In genomic region chr7:130927564-130927963, GRCh38 we compare ENCODE assay signal across 13 cellular contexts.
DNase-seq lines count a peak whose midpoint lies in the region; ATAC-seq, FAIRE-seq and TF ChIP-seq lines count a peak whose summit lies in the region.
"Had no signal": no experiment of that assay in that cellular context is flagged by ENCODE, and none has a peak within 500 bp of the region (broad histone marks: within the 10 kb centered on the region; RNA-seq: fewer than 3 reads in every experiment).

No MANE protein-coding gene starts in this region.

- H3K36me3 ChIP-seq in A673 (ENCODE audit: insufficient read depth, low read length, poor library complexity, severe bottlenecking), result peaks cover 21% of the 10 kb centered on the region
- H3K36me3 ChIP-seq: right lobe of liver had no signal

- H3K4me1 Mint-ChIP-seq in Calu3 (ENCODE audit: low read depth, unreplicated experiment) (peaks cover 73% of the 10 kb centered on the region), natural killer cell (peaks cover 56 to 65% of the 10 kb centered on the region in 2 donors)
- peaks cover 81% of the 10 kb centered on the region for H3K4me1 Mint-ChIP-seq in activated naive CD8-positive, alpha-beta T cell treated with anti-CD3 and anti-CD28 coated beads for 36 hours

- H3K27me3 Mint-ChIP-seq in Calu3 (ENCODE audit: unreplicated experiment) (no peaks in the 10 kb centered on the region), natural killer cell (ENCODE audit: low read depth in 2 of 2) (no peaks in the 10 kb centered on the region)
- no peaks in the 10 kb centered on the region for H3K27me3 Mint-ChIP-seq in activated naive CD8-positive, alpha-beta T cell treated with anti-CD3 and anti-CD28 coated beads for 36 hours
- H3K27me3 Mint-ChIP-seq: brain had no signal

- intact Hi-C loops in A673 (cut with micrococcal nuclease; ENCODE audit: unreplicated experiment), result no loop called here
- intact Hi-C loops in Calu3 (cut with micrococcal nuclease; ENCODE audit: unreplicated experiment), result loop anchor here (2.0 kb wide), 1 partner anchor 15 kb away; no protein-coding TSS in a partner anchor
- intact Hi-C loops in natural killer cell (cut with micrococcal nuclease), result loop anchor here (2.0 kb wide), 1 partner anchor 15 kb away; no protein-coding TSS in a partner anchor

- peaks cover 59% of the 10 kb centered on the region for H3K36me3 Mint-ChIP-seq in Calu3 (ENCODE audit: insufficient read depth, unreplicated experiment)
- H3K36me3 Mint-ChIP-seq in activated naive CD8-positive, alpha-beta T cell treated with anti-CD3 and anti-CD28 coated beads for 36 hours, result peaks cover 65% of the 10 kb centered on the region
- no peaks in the 10 kb centered on the region for H3K36me3 Mint-ChIP-seq in natural killer cell
- H3K36me3 Mint-ChIP-seq: brain had no signal

- H3K4me3 ChIP-seq in A673 (ENCODE audit: low read depth, low read length, poor library complexity, severe bottlenecking), result no peak overlapping the region
- H3K4me3 ChIP-seq: right lobe of liver had no signal

- TF ChIP-seq CTCF in A673 (conservative IDR thresholded peaks at IDR 0.05; ENCODE audit: low read depth, low read length) (no peak), Calu3 (IDR thresholded peaks at IDR 0.05; ENCODE audit: unreplicated experiment) (no peak), natural killer cell (IDR thresholded peaks at IDR 0.05) (no peak), D721Med (IDR thresholded peaks at IDR 0.05; ENCODE audit: insufficient read depth, missing control alignments) (no peak)

- no peaks in the 10 kb centered on the region for H3K27me3 ChIP-seq in A673 (replicated peaks; ENCODE audit: insufficient read depth, low read depth, low read length, poor library complexity)
- H3K27me3 ChIP-seq: right lobe of liver had no signal

- peaks cover 86% of the 10 kb centered on the region for H3K4me1 ChIP-seq in A673 (ENCODE audit: insufficient read depth, low read length, poor library complexity, severe bottlenecking)

- no peaks in the 10 kb centered on the region for H3K9me3 ChIP-seq in A673 (ENCODE audit: low read depth, low read length, poor library complexity, severe bottlenecking)
- H3K9me3 ChIP-seq: right lobe of liver had no signal

- POLR2A ChIA-PET in A673 (lab: Charles Lee; ENCODE audit: low non-redundant PET), result no interaction called here

- FAIRE-seq in D721Med (lab: Jason Lieb, UNC), result no peak

- H3K27ac Mint-ChIP-seq in Calu3 (ENCODE audit: unreplicated experiment) (peak overlapping the region; percentile 85), natural killer cell (peak overlapping the region; percentile 8 to 94)
- H3K27ac Mint-ChIP-seq in activated naive CD8-positive, alpha-beta T cell treated with anti-CD3 and anti-CD28 coated beads for 36 hours, result peak overlapping the region; percentile 86

- H3K9me3 Mint-ChIP-seq in Calu3 (ENCODE audit: low read depth, unreplicated experiment) (no peaks in the 10 kb centered on the region), natural killer cell (no peaks in the 10 kb centered on the region)
- no peaks in the 10 kb centered on the region for H3K9me3 Mint-ChIP-seq in activated naive CD8-positive, alpha-beta T cell treated with anti-CD3 and anti-CD28 coated beads for 36 hours
- H3K9me3 Mint-ChIP-seq: brain had no signal

- BruUV-seq in A673 (replicated peaks; lab: Mats Ljungman, UMichigan) (no TSS peak), Calu3 (replicated peaks; lab: Mats Ljungman, UMichigan) (no TSS peak)

- ATAC-seq in natural killer cell (no peak), HG03439 (IDR thresholded peaks at IDR 0.05; ENCODE audit: unreplicated experiment) (no peak)
- ATAC-seq: right lobe of liver had no signal

- H3K27ac ChIP-seq in A673 (ENCODE audit: low read depth, low read length, poor library complexity, severe bottlenecking), result peak overlapping the region; percentile 58
- H3K27ac ChIP-seq: right lobe of liver had no signal

- CTCF ChIA-PET in A673 (lab: Charles Lee) (no interaction called here), Calu3 (lab: Charles Lee) (no interaction called here)

- no peak for DNase-seq in A673 (ENCODE audit: low spot score)
- no peak for DNase-seq in Calu3
- no peak for DNase-seq in activated naive CD8-positive, alpha-beta T cell treated with anti-CD3 and anti-CD28 coated beads for 36 hours
- no peak for DNase-seq in natural killer cell
- DNase-seq in NCI-H1694 treated with DMSO at 0.1 percent for 48 hours (lab: John Stamatoyannopoulos, UW), result no peak
- no peak for DNase-seq in D721Med (ENCODE audit: insufficient read length, low spot score)
- no peak for DNase-seq in NCI-H510A (lab: John Stamatoyannopoulos, UW)
- DNase-seq: AML-193, DND-41, NCI-H2081, right lobe of liver had no signal

- peak overlapping the region; percentile 52 for H3K4me3 Mint-ChIP-seq in Calu3 (ENCODE audit: low read depth, unreplicated experiment)
- H3K4me3 Mint-ChIP-seq in activated naive CD8-positive, alpha-beta T cell treated with anti-CD3 and anti-CD28 coated beads for 36 hours, result no peak overlapping the region
- H3K4me3 Mint-ChIP-seq in natural killer cell, result no peak overlapping the region
- H3K4me3 Mint-ChIP-seq: brain had no signal
